ENCODE assay signal across 1 cellular context in genomic region chr10:73807471-73807870, GRCh38.
TF ChIP-seq lines count a peak whose summit lies in the region.

No MANE protein-coding gene starts in this region.

TF ChIP-seq in HepG2, 621 proteins besides CTCF, POLR2A, EP300 and RAD21:
- TF ChIP-seq IRF2 (CRISPR knock-in tag; IDR thresholded peaks at IDR 0.05) (no peak), ARID3A (IDR thresholded peaks at IDR 0.05; ENCODE audit: low read depth, low read length) (no peak), RERE (CRISPR knock-in tag; IDR thresholded peaks at IDR 0.05; ENCODE audit: low read depth) (no peak), RFX5 (IDR thresholded peaks at IDR 0.05; ENCODE audit: low read depth, low read length) (no peak), ZKSCAN5 (CRISPR knock-in tag; IDR thresholded peaks at IDR 0.05) (no peak)
